ENCODE assay signal across 1 cellular context in genomic region chr22:40197421-40197820, GRCh38.
A peak's percentile ranks its signal among the peaks of the same experiment; 100 is the strongest.
TF ChIP-seq lines count a peak whose summit lies in the region.

No MANE protein-coding gene starts in this region.

TF ChIP-seq in HEK293T, 16 proteins besides CTCF, POLR2A, EP300 and RAD21:
- peak; percentile 65; the same call in 1 of the 2 replicates for TF ChIP-seq ZNF384 (IDR thresholded peaks at IDR 0.05)
